8 cellular contexts compared by ENCODE assay signal in the genomic region with DNA sequence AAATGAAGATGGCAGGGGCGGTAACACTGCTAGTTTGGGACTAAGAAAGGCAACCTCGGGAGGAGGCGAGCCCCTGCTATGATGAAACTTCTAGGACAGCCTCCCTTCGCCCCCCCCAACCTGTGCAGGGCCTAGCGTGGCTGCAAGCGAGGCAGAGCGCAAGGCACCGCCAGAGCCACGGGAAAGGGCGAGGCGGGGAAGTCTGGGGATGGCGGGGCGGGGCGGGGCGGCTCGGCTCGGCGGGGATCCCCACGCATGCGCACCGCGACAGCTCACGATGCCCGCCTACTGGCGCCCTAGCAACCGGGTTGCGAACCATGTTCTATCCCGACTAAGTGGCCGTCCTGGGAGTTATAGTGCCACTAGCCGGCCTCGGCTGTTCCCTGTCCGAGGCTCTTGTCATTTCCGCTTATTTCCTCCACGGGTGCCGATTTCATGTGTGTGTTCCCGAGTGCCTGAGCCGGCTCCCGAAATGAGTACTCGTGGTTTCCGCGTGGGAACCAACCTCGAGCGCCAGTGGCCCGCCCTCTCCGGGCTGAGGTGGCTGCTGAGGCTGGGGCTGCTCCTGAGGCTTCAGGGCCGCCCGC. TPM values are rescaled to one million over a fixed set of nuclear protein-coding genes. Genes with fewer than 3 reads are reported as not detected.
A peak's percentile ranks its signal among the peaks of the same experiment; 100 is the strongest.
DNase-seq lines count a peak whose midpoint lies in the region; ATAC-seq, FAIRE-seq and TF ChIP-seq lines count a peak whose summit lies in the region.

No MANE protein-coding gene starts in this region.

- H3K79me2 ChIP-seq in astrocyte (ENCODE audit: insufficient read depth, low read length) (no peaks in the 10 kb centered on the region), hepatocyte (no peaks in the 10 kb centered on the region)

- peak overlapping the region; percentile 98 for H3K4me2 ChIP-seq in astrocyte (ENCODE audit: low read length)
- peak overlapping the region; percentile 83 for H3K4me2 ChIP-seq in hepatocyte

- H3K4me3 ChIP-seq in astrocyte (ENCODE audit: insufficient read depth, low read depth, low read length) (peak overlapping the region; percentile 76), hepatocyte (peak overlapping the region; percentile 63), retinal pigment epithelial cell (ENCODE audit: low read length) (peak overlapping the region; percentile 68)

- 39% methylated on average over 22 of the region's 47 CpGs for WGBS in hepatocyte (ENCODE audit: low lambda C conversion rate, missing lambda C conversion rate)

- H3K27me3 Mint-ChIP-seq in astrocyte (ENCODE audit: low read depth, unreplicated experiment) = no peaks in the 10 kb centered on the region

- H3K36me3 ChIP-seq in astrocyte (ENCODE audit: insufficient read depth, low read length) (no peaks in the 10 kb centered on the region), hepatocyte (replicated peaks; ENCODE audit: insufficient read depth, low read depth) (no peaks in the 10 kb centered on the region)

- in situ Hi-C loops in GM13977 (cut with MboI; ENCODE audit: low pct_unique_long_range_greater_than_20kb, low sequenced_read_pairs, unreplicated experiment) = loop anchor here (25.0 kb wide), 1 partner anchor 197 kb away; no protein-coding TSS in a partner anchor

- H3K9me3 ChIP-seq in astrocyte (ENCODE audit: insufficient read depth, low read depth, low read length) (no peaks in the 10 kb centered on the region), hepatocyte (ENCODE audit: low read depth) (no peaks in the 10 kb centered on the region)

- TF ChIP-seq CTCF in GM13977 (IDR thresholded peaks at IDR 0.05; ENCODE audit: extremely low read depth, insufficient read depth, missing control alignments) (no peak), astrocyte (IDR thresholded peaks at IDR 0.05; ENCODE audit: insufficient read depth, low read depth, low read length) (no peak), hepatocyte (IDR thresholded peaks at IDR 0.05; ENCODE audit: poor library complexity) (no peak), retinal pigment epithelial cell (conservative IDR thresholded peaks at IDR 0.05; ENCODE audit: low read depth, low read length) (no peak)

- H3K4me1 Mint-ChIP-seq in astrocyte (ENCODE audit: low read depth, unreplicated experiment) = peaks cover 4% of the 10 kb centered on the region

- FAIRE-seq in astrocyte (lab: Jason Lieb, UNC) = peak; percentile 55

- peak overlapping the region; percentile 82 for H3K9ac ChIP-seq in astrocyte (ENCODE audit: low read length)

- no peaks in the 10 kb centered on the region for H3K36me3 Mint-ChIP-seq in astrocyte (ENCODE audit: low read depth, unreplicated experiment)

- peak overlapping the region; percentile 66 for H3K27ac Mint-ChIP-seq in astrocyte (ENCODE audit: unreplicated experiment)

- H3K27me3 ChIP-seq in astrocyte (ENCODE audit: insufficient read depth, low read length) (no peaks in the 10 kb centered on the region), hepatocyte (no peaks in the 10 kb centered on the region)

- peak overlapping the region; percentile 92 for H3K4me3 Mint-ChIP-seq in astrocyte (ENCODE audit: unreplicated experiment)

- H3K9me2 ChIP-seq in hepatocyte (replicated peaks; ENCODE audit: insufficient read depth) = no peaks in the 10 kb centered on the region

- H3K27ac ChIP-seq in astrocyte (ENCODE audit: low read depth, low read length) (peak overlapping the region; percentile 56), hepatocyte (peak overlapping the region; percentile 85)

- DNase-seq in GM13977 (ENCODE audit: low spot score) (peak; percentile 86), NCI-H187 treated with DMSO at 0.1 percent for 48 hours (lab: John Stamatoyannopoulos, UW) (peak; percentile 46), T-helper 22 cell (ENCODE audit: low read depth) (peak; percentile 67), astrocyte (ENCODE audit: low read depth) (peak; percentile 33), hepatocyte (ENCODE audit: low spot score) (peak; percentile 85), retinal pigment epithelial cell (ENCODE audit: low read depth) (no peak)

- H4K20me1 ChIP-seq in astrocyte (ENCODE audit: insufficient read depth, low read length) = no peaks in the 10 kb centered on the region
- no peaks in the 10 kb centered on the region for H4K20me1 ChIP-seq in hepatocyte (ENCODE audit: insufficient read depth, poor library complexity, severe bottlenecking)

- H3K4me1 ChIP-seq in astrocyte (ENCODE audit: insufficient read depth, low read length) (no peaks in the 10 kb centered on the region), hepatocyte (ENCODE audit: insufficient read depth) (no peaks in the 10 kb centered on the region)

- no peaks in the 10 kb centered on the region for H3K9me3 Mint-ChIP-seq in astrocyte (ENCODE audit: unreplicated experiment)

- H2AFZ ChIP-seq in astrocyte (ENCODE audit: low read depth, low read length) (peak overlapping the region; percentile 90), hepatocyte (peak overlapping the region; percentile 72)

- peak; percentile 65 for ATAC-seq in HG02870 (IDR thresholded peaks at IDR 0.05; ENCODE audit: unreplicated experiment)
- no peak for ATAC-seq in GM18520 (IDR thresholded peaks at IDR 0.05; ENCODE audit: unreplicated experiment)

RNA-seq across cellular contexts. Expression of gene RBMX, which starts 28.7 kb away (rescaled TPM):
- total RNA-seq in astrocyte (120 and 133 TPM in 2 replicates), hepatocyte (253 and 262 TPM in 2 replicates)
- 116 and 133 TPM in 2 replicates for polyA plus RNA-seq in hepatocyte
